Comparison of ENCODE assay signal across 1 cellular context in the genomic region with DNA sequence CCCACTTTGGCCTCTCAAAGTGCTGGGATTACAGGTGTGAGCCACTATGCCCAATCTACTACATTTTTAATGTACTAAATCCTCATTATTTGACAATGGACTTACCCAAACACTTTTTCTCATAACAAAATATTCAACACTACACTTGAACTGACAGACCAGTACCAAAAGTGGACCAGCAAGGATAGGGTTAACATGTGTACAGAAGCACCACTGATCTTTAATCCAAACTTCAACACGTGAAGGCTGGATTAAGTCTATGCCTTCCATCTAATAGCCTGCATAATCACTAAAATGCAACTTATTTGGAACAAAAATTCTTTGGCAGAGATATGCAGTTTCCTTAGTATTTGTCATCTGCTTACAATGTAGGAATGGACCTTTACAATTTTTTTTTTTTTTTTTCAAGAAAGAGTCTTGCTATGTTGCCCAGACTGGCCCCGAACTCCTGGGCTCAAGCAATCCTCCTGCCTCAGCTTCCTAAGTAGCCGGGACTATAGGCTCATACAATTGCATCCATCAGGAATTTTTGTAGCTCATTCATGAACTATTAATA.
A peak's percentile ranks its signal among the peaks of the same experiment; 100 is the strongest.
TF ChIP-seq lines count a peak whose summit lies in the region.

No MANE protein-coding gene starts in this region.

TF ChIP-seq in HepG2, 621 proteins besides CTCF, POLR2A, EP300 and RAD21:
- TF ChIP-seq, protein P1, sequence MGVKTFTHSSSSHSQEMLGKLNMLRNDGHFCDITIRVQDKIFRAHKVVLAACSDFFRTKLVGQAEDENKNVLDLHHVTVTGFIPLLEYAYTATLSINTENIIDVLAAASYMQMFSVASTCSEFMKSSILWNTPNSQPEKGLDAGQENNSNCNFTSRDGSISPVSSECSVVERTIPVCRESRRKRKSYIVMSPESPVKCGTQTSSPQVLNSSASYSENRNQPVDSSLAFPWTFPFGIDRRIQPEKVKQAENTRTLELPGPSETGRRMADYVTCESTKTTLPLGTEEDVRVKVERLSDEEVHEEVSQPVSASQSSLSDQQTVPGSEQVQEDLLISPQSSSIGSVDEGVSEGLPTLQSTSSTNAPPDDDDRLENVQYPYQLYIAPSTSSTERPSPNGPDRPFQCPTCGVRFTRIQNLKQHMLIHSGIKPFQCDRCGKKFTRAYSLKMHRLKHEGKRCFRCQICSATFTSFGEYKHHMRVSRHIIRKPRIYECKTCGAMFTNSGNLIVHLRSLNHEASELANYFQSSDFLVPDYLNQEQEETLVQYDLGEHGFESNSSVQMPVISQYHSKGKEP (CRISPR knock-in tag; IDR thresholded peaks at IDR 0.05), result no peak
- TF ChIP-seq NFE2 (CRISPR knock-in tag; IDR thresholded peaks at IDR 0.05) (no peak), CCDC6 (CRISPR knock-in tag; IDR thresholded peaks at IDR 0.05) (no peak), ZNF652 (CRISPR knock-in tag; IDR thresholded peaks at IDR 0.05; ENCODE audit: borderline replicate concordance, low read depth) (peak; percentile 91)
